In genomic region chr7:47447621-47448349, GRCh38 we compare ENCODE assay signal across 1 cellular context.
TF ChIP-seq lines count a peak whose summit lies in the region.

No MANE protein-coding gene starts in this region.

TF ChIP-seq in H1, 55 proteins besides CTCF, POLR2A, EP300 and RAD21:
- TF ChIP-seq MAFK (IDR thresholded peaks at IDR 0.05; ENCODE audit: low read depth, low read length) = no peak
- TF ChIP-seq BACH1 (IDR thresholded peaks at IDR 0.05; ENCODE audit: low read length) = no peak
- no peak for TF ChIP-seq CHD1 (IDR thresholded peaks at IDR 0.05; ENCODE audit: low read depth, low read length)
- TF ChIP-seq ASH2L (IDR thresholded peaks at IDR 0.05; ENCODE audit: low read length) = no peak
- TF ChIP-seq CHD7 (IDR thresholded peaks at IDR 0.05; ENCODE audit: insufficient replicate concordance, low read length) = no peak
- no peak for TF ChIP-seq USF2 (IDR thresholded peaks at IDR 0.05; ENCODE audit: low read length)
- TF ChIP-seq RNF2 (IDR thresholded peaks at IDR 0.05; ENCODE audit: borderline replicate concordance, low read depth, low read length, missing control alignments, poor library complexity, severe bottlenecking) = no peak
- no peak for TF ChIP-seq TCF12 (IDR thresholded peaks at IDR 0.05; ENCODE audit: low read depth, low read length)
- TF ChIP-seq RBBP5 (IDR thresholded peaks at IDR 0.05; ENCODE audit: borderline replicate concordance, low read depth, low read length) = no peak
- TF ChIP-seq HDAC2 (IDR thresholded peaks at IDR 0.05; ENCODE audit: borderline replicate concordance in 1 of 2, low read depth in 2 of 2, low read length in 2 of 2) = no peak
- no peak for TF ChIP-seq RXRA (IDR thresholded peaks at IDR 0.05; ENCODE audit: insufficient read depth, low read depth, low read length)
- TF ChIP-seq E2F6 (IDR thresholded peaks at IDR 0.05) = no peak
- TF ChIP-seq GABPA (IDR thresholded peaks at IDR 0.05; ENCODE audit: borderline replicate concordance, insufficient read depth, low read length) = no peak
